ENCODE assay signal across 20 cellular contexts in genomic region chr3:46096336-46096735, GRCh38.
DNase-seq lines count a peak whose midpoint lies in the region; ATAC-seq, FAIRE-seq and TF ChIP-seq lines count a peak whose summit lies in the region.
"Had no signal": no experiment of that assay in that cellular context is flagged by ENCODE, and none has a peak within 500 bp of the region (broad histone marks: within the 10 kb centered on the region; RNA-seq: fewer than 3 reads in every experiment).

No MANE protein-coding gene starts in this region.

- peaks cover 23 to 43% (median 35%) of the 10 kb centered on the region in 4 donors for H3K4me1 Mint-ChIP-seq in CD4-positive, alpha-beta memory T cell
- H3K4me1 Mint-ChIP-seq in astrocyte (ENCODE audit: low read depth, unreplicated experiment): peaks cover 16% of the 10 kb centered on the region

- DNase-seq in CD4-positive, alpha-beta memory T cell: no peak
- DNase-seq in astrocyte (ENCODE audit: low read depth) (peak; percentile 3), DMS153 treated with DMSO at 0.1 percent for 48 hours (lab: John Stamatoyannopoulos, UW; ENCODE audit: unreplicated experiment) (no peak), uterus (no peak)
- DNase-seq: activated gamma-delta T cell; aorta; foreskin fibroblast; left cardiac atrium; NCI-H526 treated with DMSO at 0.1 percent for 48 hours; nucleus accumbens; OCI-M1; SHP77 treated with DMSO at 0.1 percent for 48 hours; stimulated activated CD4-positive, alpha-beta T cell treated with anti-CD3 and anti-CD28 coated beads, Interleukin-2, amount 100 ng/mL, for 24 hours; stomach had no signal

- H3K4me3 Mint-ChIP-seq in CD4-positive, alpha-beta memory T cell: no peak overlapping the region
- no peak overlapping the region for H3K4me3 Mint-ChIP-seq in astrocyte (ENCODE audit: unreplicated experiment)

- peak overlapping the region in 6 of 7 donors; percentile 13 to 83 (median 24) for H3K27ac Mint-ChIP-seq in CD4-positive, alpha-beta memory T cell
- no peak overlapping the region for H3K27ac Mint-ChIP-seq in astrocyte (ENCODE audit: unreplicated experiment)

- CTCF ChIA-PET in CD4-positive, alpha-beta memory T cell (lab: Charles Lee; ENCODE audit: partially characterized antibody): interaction anchor here (1.5 to 5.4 kb wide), 3 partner anchors 13 to 273 kb away, joined by 3 to 25 read pairs (median 13); no protein-coding TSS in a partner anchor

- no peak for FAIRE-seq in astrocyte (lab: Jason Lieb, UNC)
- FAIRE-seq: G401.6 had no signal

- H3K36me3 Mint-ChIP-seq in CD4-positive, alpha-beta memory T cell: no peaks in the 10 kb centered on the region
- H3K36me3 Mint-ChIP-seq in astrocyte (ENCODE audit: low read depth, unreplicated experiment): no peaks in the 10 kb centered on the region

- H3K9ac ChIP-seq in KMS-11 (peak overlapping the region; percentile 53; the same call in 1 of the 2 replicates), astrocyte (ENCODE audit: low read length) (no peak overlapping the region)

- intact Hi-C loops in CD4-positive, alpha-beta memory T cell (cut with micrococcal nuclease): loop anchor here (10.0 kb wide), 1 partner anchor 188 kb away; no protein-coding TSS in a partner anchor
- intact Hi-C loops in uterus (cut with DNase I; ENCODE audit: low total_unique reads): no loop called here

- no peaks in the 10 kb centered on the region for H4K20me1 ChIP-seq in KMS-11 (ENCODE audit: insufficient read depth)
- no peaks in the 10 kb centered on the region for H4K20me1 ChIP-seq in astrocyte (ENCODE audit: insufficient read depth, low read length)

- no peak overlapping the region for H3K27ac ChIP-seq in CD4-positive, alpha-beta memory T cell (ENCODE audit: low read depth, low read length)
- H3K27ac ChIP-seq in KMS-11 (peak overlapping the region; percentile 95), astrocyte (ENCODE audit: low read depth, low read length) (no peak overlapping the region), neutrophil (peak overlapping the region; percentile 99), uterus (peak overlapping the region in 1 of 2 donors; percentile 76)

- H3K4me3 ChIP-seq in CD4-positive, alpha-beta memory T cell (ENCODE audit: low read length in 2 of 2): no peak overlapping the region
- H3K4me3 ChIP-seq in KMS-11 (IDR thresholded peaks at IDR 0.05; ENCODE audit: insufficient read depth, low read depth, low read length) (no peak overlapping the region), astrocyte (ENCODE audit: insufficient read depth, low read depth, low read length) (no peak overlapping the region), neutrophil (ENCODE audit: low read depth in 1 of 2, low read length in 1 of 2) (peak overlapping the region in 1 of 2 experiments; percentile 22), uterus (no peak overlapping the region)
- H3K4me3 ChIP-seq: stomach had no signal

- peaks cover 34% of the 10 kb centered on the region for H3K4me1 ChIP-seq in CD4-positive, alpha-beta memory T cell (ENCODE audit: insufficient read depth, low read length)
- H3K4me1 ChIP-seq in KMS-11 (ENCODE audit: low read depth, poor library complexity, severe bottlenecking) (peaks cover 100% of the 10 kb centered on the region), astrocyte (ENCODE audit: insufficient read depth, low read length) (no peaks in the 10 kb centered on the region), neutrophil (ENCODE audit: control insufficient read depth in 1 of 2, insufficient read depth in 1 of 2, low read depth in 1 of 2, low read length in 1 of 2) (peaks cover 90 to 100% of the 10 kb centered on the region in 2 experiments), uterus (no peaks in the 10 kb centered on the region)

- H3K4me2 ChIP-seq in KMS-11 (peak overlapping the region; percentile 67; the same call in 1 of the 2 replicates), astrocyte (ENCODE audit: low read length) (no peak overlapping the region)

- POLR2A ChIA-PET in CD4-positive, alpha-beta memory T cell (lab: Charles Lee; ENCODE audit: partially characterized antibody): no interaction called here

- no peak for TF ChIP-seq CTCF in KMS-11 (conservative IDR thresholded peaks at IDR 0.05; ENCODE audit: low read depth, low read length)
- TF ChIP-seq CTCF in astrocyte (IDR thresholded peaks at IDR 0.05; ENCODE audit: insufficient read depth, low read depth, low read length): no peak
- no peak for TF ChIP-seq CTCF in neutrophil (IDR thresholded peaks at IDR 0.05)
- no peak for TF ChIP-seq CTCF in uterus (IDR thresholded peaks at IDR 0.05)

- H3K27me3 Mint-ChIP-seq in CD4-positive, alpha-beta memory T cell: no peaks in the 10 kb centered on the region
- no peaks in the 10 kb centered on the region for H3K27me3 Mint-ChIP-seq in astrocyte (ENCODE audit: low read depth, unreplicated experiment)

- H3K36me3 ChIP-seq in CD4-positive, alpha-beta memory T cell (ENCODE audit: insufficient read depth, low read length): no peaks in the 10 kb centered on the region
- H3K36me3 ChIP-seq in KMS-11 (ENCODE audit: insufficient read depth) (no peaks in the 10 kb centered on the region), astrocyte (ENCODE audit: insufficient read depth, low read length) (no peaks in the 10 kb centered on the region), neutrophil (no peaks in the 10 kb centered on the region), uterus (no peaks in the 10 kb centered on the region)
- H3K36me3 ChIP-seq: stomach had no signal

- H3K79me2 ChIP-seq in KMS-11 (ENCODE audit: insufficient read depth, low read depth): no peaks in the 10 kb centered on the region
- no peaks in the 10 kb centered on the region for H3K79me2 ChIP-seq in astrocyte (ENCODE audit: insufficient read depth, low read length)

- no peaks in the 10 kb centered on the region for H3K9me3 ChIP-seq in CD4-positive, alpha-beta memory T cell (ENCODE audit: control insufficient read depth in 1 of 2, low read length in 2 of 2)
- H3K9me3 ChIP-seq in astrocyte (ENCODE audit: insufficient read depth, low read depth, low read length) (no peaks in the 10 kb centered on the region), neutrophil (no peaks in the 10 kb centered on the region), uterus (no peaks in the 10 kb centered on the region)
- H3K9me3 ChIP-seq: stomach had no signal

- TF ChIP-seq POLR2A in uterus (IDR thresholded peaks at IDR 0.05): no peak

- H3K9me3 Mint-ChIP-seq in CD4-positive, alpha-beta memory T cell: no peaks in the 10 kb centered on the region
- H3K9me3 Mint-ChIP-seq in astrocyte (ENCODE audit: unreplicated experiment): peaks cover 7% of the 10 kb centered on the region

- ATAC-seq in GM21619 (IDR thresholded peaks at IDR 0.05; ENCODE audit: unreplicated experiment) (no peak), GM19351 (IDR thresholded peaks at IDR 0.05; ENCODE audit: unreplicated experiment) (no peak)
- ATAC-seq: left cardiac atrium, sciatic nerve had no signal

- no peaks in the 10 kb centered on the region for H3K27me3 ChIP-seq in CD4-positive, alpha-beta memory T cell (ENCODE audit: insufficient read depth, low read length)
- H3K27me3 ChIP-seq in KMS-11 (ENCODE audit: insufficient read depth, low read depth) (no peaks in the 10 kb centered on the region), astrocyte (ENCODE audit: insufficient read depth, low read length) (no peaks in the 10 kb centered on the region), neutrophil (no peaks in the 10 kb centered on the region), uterus (no peaks in the 10 kb centered on the region)
- H3K27me3 ChIP-seq: stomach had no signal

- H2AFZ ChIP-seq in KMS-11 (ENCODE audit: low read depth) (no peak overlapping the region), astrocyte (ENCODE audit: low read depth, low read length) (no peak overlapping the region)

Comparison
In these comparisons a context has a peak if more than half of its experiments do, and no peak if none do; other contexts are left out.
1. H3K27ac ChIP-seq: peak in KMS-11 (single experiment) and neutrophil (single experiment); none in CD4-positive, alpha-beta memory T cell (single experiment) and astrocyte (single experiment).